In the genomic region with DNA sequence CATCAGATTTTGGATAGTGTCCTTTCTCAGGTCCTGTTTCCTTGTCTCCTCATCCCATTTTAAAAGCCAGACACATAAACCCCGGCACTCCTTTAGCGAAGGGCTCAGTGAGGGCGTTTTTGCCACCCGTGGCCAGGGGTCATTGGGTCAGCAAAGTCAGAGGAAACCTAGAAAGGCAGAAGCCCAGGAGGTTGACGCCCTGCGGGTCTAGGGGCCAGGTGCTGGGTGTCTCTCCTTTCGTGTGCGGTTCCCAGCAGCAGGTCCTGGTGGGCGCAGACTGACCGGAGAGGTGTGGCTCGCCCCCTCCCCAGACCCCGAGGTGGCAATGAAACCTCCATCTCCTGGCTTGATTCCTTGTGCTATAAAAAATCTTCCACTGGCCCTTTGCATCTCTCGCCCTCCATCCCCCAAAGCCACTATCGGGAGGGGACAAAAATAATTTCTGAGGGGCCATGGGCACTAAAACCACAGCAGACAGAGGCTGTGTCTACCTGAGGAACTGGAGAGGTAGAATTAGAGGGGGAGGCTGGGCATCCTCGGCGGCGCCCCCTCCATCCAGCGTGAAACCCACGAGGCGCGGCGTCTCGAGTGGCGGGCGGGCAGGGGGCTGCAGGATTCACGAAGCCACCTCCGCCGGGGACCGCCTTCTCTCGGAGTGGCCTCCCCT, we compare ENCODE assay signal across 8 cellular contexts. TPM values are rescaled to one million over a fixed set of nuclear protein-coding genes. Genes with fewer than 3 reads are reported as not detected.
DNase-seq lines count a peak whose midpoint lies in the region; ATAC-seq and TF ChIP-seq lines count a peak whose summit lies in the region.

No MANE protein-coding gene starts in this region.

- H3K27me3 ChIP-seq in MG63, result no peaks in the 10 kb centered on the region
- H3K27me3 ChIP-seq in transverse colon, result peaks cover 33% of the 10 kb centered on the region

- no peak for TF ChIP-seq CTCF in lower leg skin (IDR thresholded peaks at IDR 0.05)
- TF ChIP-seq CTCF in transverse colon (IDR thresholded peaks at IDR 0.05), result no peak

- H3K36me3 ChIP-seq in MG63 (0 out of 2 replicates have a peak, but pooled peaks cover 3% of the 10 kb centered on the region), transverse colon (no peaks in the 10 kb centered on the region)

- ATAC-seq in HG03460 (IDR thresholded peaks at IDR 0.05; ENCODE audit: unreplicated experiment), result no peak
- ATAC-seq in GM19395 (IDR thresholded peaks at IDR 0.05; ENCODE audit: unreplicated experiment), result no peak

- H3K4me3 ChIP-seq in MG63, result peak overlapping the region; percentile 67
- H3K4me3 ChIP-seq in lower leg skin (ENCODE audit: low read depth, poor library complexity, severe bottlenecking), result peak overlapping the region; percentile 67
- peak overlapping the region; percentile 67 to 99 (median 93) for H3K4me3 ChIP-seq in transverse colon

- H3K9me3 ChIP-seq in MG63 (no peaks in the 10 kb centered on the region), transverse colon (no peaks in the 10 kb centered on the region)

- no peak for TF ChIP-seq EP300 in transverse colon (IDR thresholded peaks at IDR 0.05; ENCODE audit: low read depth)

- peak overlapping the region; percentile 97 for H3K27ac ChIP-seq in caudate nucleus (ENCODE audit: low read depth, low read length)
- H3K27ac ChIP-seq in transverse colon, result peak overlapping the region; percentile 91 to 97 (median 94)

- intact Hi-C loops in lower leg skin (cut with DNase I; ENCODE audit: low total_unique reads), result no loop called here
- intact Hi-C loops in transverse colon (cut with DNase I; ENCODE audit: low total_unique reads), result loop anchor here (10.0 kb wide), 1 partner anchor 366 kb away; no protein-coding TSS in a partner anchor

- 6% methylated on average over 26 to 29 of the region's 30 CpGs for WGBS in lower leg skin, 2 donors
- WGBS in transverse colon (ENCODE audit: low coverage in 1 of 2), 2 donors, result 9% methylated on average over 30 of the region's 30 CpGs; no CpG with 5 or more reads in 1 of the 2 donors

- no peak for TF ChIP-seq POLR2A in lower leg skin (IDR thresholded peaks at IDR 0.05)
- no peak for TF ChIP-seq POLR2A in transverse colon (IDR thresholded peaks at IDR 0.05)

- in situ Hi-C loops in Caki2 (cut with HindIII; ENCODE audit: low pct_unique_long_range_greater_than_20kb, low sequenced_read_pairs), result no loop called here
- in situ Hi-C loops in transverse colon (cut with MboI; ENCODE audit: low pct_ligation_motif_present in 1 of 4, low pct_unique_long_range_greater_than_20kb in 1 of 4, low sequenced_read_pairs in 3 of 4), result loop anchor here in 2 of 4 donors (10.0 to 25.0 kb wide), 2 partner anchors 124 to 311 kb away; no protein-coding TSS in a partner anchor

- H3K4me1 ChIP-seq in transverse colon, result peaks cover 0 to 33% (median 9%) of the 10 kb centered on the region in 4 donors

- DNase-seq in Caki2 (ENCODE audit: low read depth), result peak; percentile 45
- peak; percentile 58 for DNase-seq in MG63
- DNase-seq in caudate nucleus (lab: John Stamatoyannopoulos, UW), result peak in 8 of 61 donors; percentile 1 to 22 (median 6)
- peak; percentile 32 to 87 for DNase-seq in lower leg skin (ENCODE audit: low spot score in 2 of 2)
- peak; percentile 17 for DNase-seq in transverse colon
- DNase-seq in SKM-1 (lab: John Stamatoyannopoulos, UW; ENCODE audit: unreplicated experiment), result no peak

RNA-seq across cellular contexts. Expression of a gene that starts 0.9 kb away (rescaled TPM):
- 11.9 and 33.9 TPM in 2 replicates for total RNA-seq in Caki2 (2014; rRNA removed; shearing (Covaris generic); ENCODE audit: low replicate concordance)
- total RNA-seq in MG63 (2014; rRNA removed; shearing (Covaris generic); ENCODE audit: low replicate concordance), result 44.6 and 51.4 TPM in 2 replicates
- total RNA-seq in lower leg skin (100 to 1,000 TPM; 144 to 203 (median 152) TPM), transverse colon (10 to 100 TPM in 3 of 4 donors, 1 to 10 TPM in 1; 8.4 to 21.7 (median 11.7) TPM)
